Comparison of ENCODE assay signal across 19 cellular contexts in genomic region chr17:205817-206216, GRCh38. TPM values are rescaled to one million over a fixed set of nuclear protein-coding genes. Genes with fewer than 3 reads are reported as not detected.
DNase-seq lines count a peak whose midpoint lies in the region; ATAC-seq, FAIRE-seq and TF ChIP-seq lines count a peak whose summit lies in the region.
"Had no signal": no experiment of that assay in that cellular context is flagged by ENCODE, and none has a peak within 500 bp of the region (broad histone marks: within the 10 kb centered on the region; RNA-seq: fewer than 3 reads in every experiment).

No MANE protein-coding gene starts in this region.

- no peak overlapping the region for H3K4me3 Mint-ChIP-seq in activated naive CD8-positive, alpha-beta T cell treated with anti-CD3 and anti-CD28 coated beads, Interleukin-2, amount 50 U/mL, for 24 hours
- H3K4me3 Mint-ChIP-seq: CD4-positive, CD25-positive, alpha-beta regulatory T cell; H9 had no signal

- ATAC-seq in A549: peak in 1 of 2 experiments; percentile 11; a peak in 3 of 6 replicates
- no peak for ATAC-seq in activated naive CD8-positive, alpha-beta T cell treated with anti-CD3 and anti-CD28 coated beads, Interleukin-2, amount 50 U/mL, for 24 hours
- ATAC-seq: GM12878 had no signal

- H3K27ac Mint-ChIP-seq in activated naive CD8-positive, alpha-beta T cell treated with anti-CD3 and anti-CD28 coated beads, Interleukin-2, amount 50 U/mL, for 24 hours: no peak overlapping the region
- H3K27ac Mint-ChIP-seq: CD4-positive, CD25-positive, alpha-beta regulatory T cell; CD8-positive, alpha-beta memory T cell; H9 had no signal

- H3K36me3 ChIP-seq in kidney (ENCODE audit: control insufficient read depth in 1 of 2, insufficient read depth in 2 of 2, low read length in 2 of 2) (no peaks in the 10 kb centered on the region), sigmoid colon (no peaks in the 10 kb centered on the region)
- H3K36me3 ChIP-seq: BE2C had no signal

- H3K27ac ChIP-seq in A549: no peak overlapping the region
- H3K27ac ChIP-seq in kidney (ENCODE audit: low read depth in 2 of 2, low read length in 2 of 2): no peak overlapping the region
- H3K27ac ChIP-seq in sigmoid colon: no peak overlapping the region

- no peak overlapping the region for H3K9ac ChIP-seq in kidney (ENCODE audit: low read length in 2 of 2)

- TF ChIP-seq CTCF in A549 (IDR thresholded peaks at IDR 0.05) (no peak), kidney (IDR thresholded peaks at IDR 0.05; ENCODE audit: borderline replicate concordance, extremely low read depth, insufficient read depth) (no peak), sigmoid colon (IDR thresholded peaks at IDR 0.05) (no peak)

- H3K4me3 ChIP-seq in A549: no peak overlapping the region
- no peak overlapping the region for H3K4me3 ChIP-seq in kidney (ENCODE audit: low read length in 2 of 2)
- H3K4me3 ChIP-seq in sigmoid colon: no peak overlapping the region
- H3K4me3 ChIP-seq: GM12878 had no signal

- POLR2A ChIA-PET in A549 (lab: Yijun Ruan, JAX): no interaction called here

- TF ChIP-seq RAD21 in A549 (conservative IDR thresholded peaks at IDR 0.05 in 1 of 2, IDR thresholded peaks at IDR 0.05 in 1 of 2): no peak

- H3K9me3 Mint-ChIP-seq in activated naive CD8-positive, alpha-beta T cell treated with anti-CD3 and anti-CD28 coated beads, Interleukin-2, amount 50 U/mL, for 24 hours: no peaks in the 10 kb centered on the region

- no peaks in the 10 kb centered on the region for H3K4me1 Mint-ChIP-seq in activated naive CD8-positive, alpha-beta T cell treated with anti-CD3 and anti-CD28 coated beads, Interleukin-2, amount 50 U/mL, for 24 hours
- H3K4me1 Mint-ChIP-seq: CD4-positive, CD25-positive, alpha-beta regulatory T cell; CD8-positive, alpha-beta memory T cell had no signal

- H3K36me3 Mint-ChIP-seq in activated naive CD8-positive, alpha-beta T cell treated with anti-CD3 and anti-CD28 coated beads, Interleukin-2, amount 50 U/mL, for 24 hours (ENCODE audit: low read depth): no peaks in the 10 kb centered on the region
- H3K36me3 Mint-ChIP-seq: CD4-positive, CD25-positive, alpha-beta regulatory T cell had no signal

- peak; percentile 1 for DNase-seq in activated naive CD4-positive, alpha-beta T cell treated with anti-CD3 and anti-CD28 coated beads, Interleukin-2, amount 50 U/mL, for 16 hours
- DNase-seq in activated naive CD4-positive, alpha-beta T cell (lab: John Stamatoyannopoulos, UW): no peak
- DNase-seq in A549 (ENCODE audit: low read depth in 1 of 2, low spot score in 1 of 2): no peak
- peak; percentile 44 for DNase-seq in kidney
- peak; percentile 44 for DNase-seq in sigmoid colon
- DNase-seq in activated naive CD8-positive, alpha-beta T cell treated with anti-CD3 and anti-CD28 coated beads, Interleukin-2, amount 50 U/mL, for 24 hours: no peak
- no peak for DNase-seq in epidermal melanocyte (ENCODE audit: insufficient read length, low spot score)
- DNase-seq: ACHN; BE2C; CD4-positive, CD25-positive, alpha-beta regulatory T cell; CD8-positive, alpha-beta memory T cell; COR-L47; DMS 273 treated with DMSO at 0.1 percent for 48 hours; DMS79; GF-D8; H9 had no signal

- TF ChIP-seq POLR2A in A549 (IDR thresholded peaks at IDR 0.05; ENCODE audit: low read length) (no peak), sigmoid colon (IDR thresholded peaks at IDR 0.05) (no peak)

- CTCF ChIA-PET in A549 (lab: Yijun Ruan, JAX): interaction anchor here (0.8 to 2.5 kb wide), 5 partner anchors 8 to 791 kb away, joined by 3 to 7 read pairs (median 5); partner anchors contain the start of gene TIMM22

- H3K9me3 ChIP-seq in A549 (peaks cover 14% of the 10 kb centered on the region; the same call in 2 of the 3 replicates), kidney (ENCODE audit: control insufficient read depth in 1 of 2, low read length in 2 of 2) (no peaks in the 10 kb centered on the region), sigmoid colon (no peaks in the 10 kb centered on the region)
- H3K9me3 ChIP-seq: BE2C had no signal

- WGBS in A549 (ENCODE audit: missing lambda C conversion rate): 96% methylated on average over 6 of the region's 6 CpGs
- WGBS in sigmoid colon, 2 donors: 76 to 84% methylated on average over 6 of the region's 6 CpGs

- peaks cover 0 to 28% (median 0%) of the 10 kb centered on the region in 3 donors for H3K27me3 ChIP-seq in sigmoid colon
- H3K27me3 ChIP-seq: BE2C had no signal

- no peak for FAIRE-seq in A549 (lab: Jason Lieb, UNC)
- FAIRE-seq in kidney (lab: Jason Lieb, UNC): no peak
- FAIRE-seq: GM12878, H1 had no signal

- no peak overlapping the region for H3K4me2 ChIP-seq in A549

- intact Hi-C loops in kidney (cut with DNase I): no loop called here
- intact Hi-C loops in sigmoid colon (cut with DNase I): no loop called here

- no peak for TF ChIP-seq EP300 in A549 (IDR thresholded peaks at IDR 0.05)
- no peak for TF ChIP-seq EP300 in sigmoid colon (IDR thresholded peaks at IDR 0.05)

- H3K27me3 Mint-ChIP-seq in activated naive CD8-positive, alpha-beta T cell treated with anti-CD3 and anti-CD28 coated beads, Interleukin-2, amount 50 U/mL, for 24 hours: peaks cover 1% of the 10 kb centered on the region

- H3K4me1 ChIP-seq in A549: no peaks in the 10 kb centered on the region
- H3K4me1 ChIP-seq in kidney (ENCODE audit: control insufficient read depth in 1 of 2, insufficient read depth in 1 of 2, low read depth in 1 of 2, low read length in 2 of 2): no peaks in the 10 kb centered on the region
- H3K4me1 ChIP-seq in sigmoid colon: no peaks in the 10 kb centered on the region
- H3K4me1 ChIP-seq: BE2C had no signal

TF ChIP-seq in A549, 52 proteins besides CTCF, POLR2A, EP300 and RAD21:
- TF ChIP-seq CHD2 (IDR thresholded peaks at IDR 0.05; ENCODE audit: low read length, partially characterized antibody) (no peak), POLR2AphosphoS2 (conservative IDR thresholded peaks at IDR 0.05; ENCODE audit: low read length) (0 out of 2 replicates have a peak, but pooled peaks have one; percentile 66), RNF2 (IDR thresholded peaks at IDR 0.05; ENCODE audit: borderline replicate concordance, low read depth) (no peak), EHF (CRISPR knock-in tag; IDR thresholded peaks at IDR 0.05) (no peak)

RNA-seq across cellular contexts. Expression of gene DOC2B, which starts 24.4 kb away (rescaled TPM):
- 1.6 and 2.0 TPM in 2 replicates for polyA plus RNA-seq in A549 (2011; rRNA removed)
- 1.2 and 1.3 TPM in 2 replicates for polyA plus RNA-seq in A549 (2012; cell fraction: cytosol; rRNA removed)
- 1.5 TPM in 2 replicates for polyA plus RNA-seq in A549 (2012; cell fraction: nucleus; rRNA removed)
- 0.27 to 0.30 TPM (median 0.28 TPM) in 3 replicates for polyA plus RNA-seq in A549 (2017; fragmentation: RNase III; extraction: RNeasy Plus Mini Kit Qiagen cat#74134 plus additional on column Dnase treatment)
- 2.7 and 5.4 TPM in 2 replicates for polyA minus RNA-seq in A549 (2011; rRNA and poly(A)+ RNA removed)
- 21.6 TPM for total RNA-seq in kidney
- polyA plus RNA-seq in kidney (ENCODE audit: insufficient read depth, low read depth, low replicate concordance): 4.2 TPM
- total RNA-seq in sigmoid colon: 10 to 100 TPM in 1 of 4 donors, 1 to 10 TPM in 3; 2.5 to 12.5 (median 6.9) TPM
- 1 to 10 TPM in 2 of 3 donors, under 1 TPM in 1; 0.46 to 7.4 (median 1.2) TPM for polyA plus RNA-seq in sigmoid colon
- total RNA-seq: CD4-positive, CD25-positive, alpha-beta regulatory T cell; GM12878; HT-29 had no signal
- polyA plus RNA-seq: CD4-positive, CD25-positive, alpha-beta regulatory T cell; CD8-positive, alpha-beta memory T cell; GM12878 had no signal

Comparison
In these comparisons a context has a peak if more than half of its experiments do, and no peak if none do; other contexts are left out.
1. DNase-seq: peak in activated naive CD4-positive, alpha-beta T cell treated with anti-CD3 and anti-CD28 coated beads, Interleukin-2, amount 50 U/mL, for 16 hours (single experiment), kidney (single experiment) and sigmoid colon (single experiment); none in activated naive CD4-positive, alpha-beta T cell (0 of 4), A549 (0 of 2), activated naive CD8-positive, alpha-beta T cell treated with anti-CD3 and anti-CD28 coated beads, Interleukin-2, amount 50 U/mL, for 24 hours (single experiment) and epidermal melanocyte (single experiment).